ENCODE assay signal across 13 cellular contexts in the genomic region with DNA sequence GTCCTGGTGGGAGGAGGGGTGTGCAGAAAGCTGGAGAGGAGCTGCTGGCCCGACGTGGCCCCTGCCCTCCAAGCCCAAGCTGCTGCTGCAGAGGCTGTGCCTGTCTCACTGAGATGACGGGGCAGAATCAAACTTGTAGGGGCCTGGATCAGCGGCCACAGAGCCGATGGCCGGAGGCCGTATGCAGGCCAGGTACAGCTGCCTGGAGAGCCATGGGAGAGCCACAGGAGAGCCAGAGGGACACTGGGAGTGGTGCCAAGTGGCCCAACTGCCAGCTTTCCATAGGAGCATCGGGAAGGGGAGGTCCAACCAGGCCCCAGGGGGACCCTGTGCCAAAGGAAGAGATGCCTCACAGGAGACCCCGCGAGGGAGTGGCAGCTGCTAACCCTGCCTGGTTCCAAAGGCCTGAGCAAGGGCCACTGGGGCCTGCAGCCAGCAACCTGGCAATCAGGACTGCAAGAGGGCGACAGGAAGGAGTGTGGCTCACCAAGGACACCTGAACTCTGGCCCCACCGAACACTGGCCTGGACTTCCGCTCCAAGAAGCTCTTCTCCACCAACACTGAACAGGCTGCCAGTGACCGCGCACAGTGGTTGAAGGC.
A peak's percentile ranks its signal among the peaks of the same experiment; 100 is the strongest.
DNase-seq lines count a peak whose midpoint lies in the region; ATAC-seq and TF ChIP-seq lines count a peak whose summit lies in the region.
"Had no signal": no experiment of that assay in that cellular context is flagged by ENCODE, and none has a peak within 500 bp of the region (broad histone marks: within the 10 kb centered on the region; RNA-seq: fewer than 3 reads in every experiment).

No MANE protein-coding gene starts in this region.

- no peaks in the 10 kb centered on the region for H3K27me3 Mint-ChIP-seq in CD4-positive, alpha-beta T cell

- H3K36me3 ChIP-seq in right atrium auricular region, result no peaks in the 10 kb centered on the region
- H3K36me3 ChIP-seq: lower lobe of right lung had no signal

- no peaks in the 10 kb centered on the region for H3K9me3 Mint-ChIP-seq in CD4-positive, alpha-beta T cell

- CTCF ChIA-PET in CD4-positive, alpha-beta T cell (lab: Charles Lee), result no interaction called here

- TF ChIP-seq CTCF in CD4-positive, alpha-beta T cell (IDR thresholded peaks at IDR 0.05), result no peak
- no peak for TF ChIP-seq CTCF in right atrium auricular region (IDR thresholded peaks at IDR 0.05)

- no peak for DNase-seq in CD4-positive, alpha-beta T cell
- peak; percentile 34 for DNase-seq in SHP77 treated with DMSO at 0.1 percent for 48 hours (lab: John Stamatoyannopoulos, UW)
- peak; percentile 58 for DNase-seq in right atrium auricular region (ENCODE audit: low spot score)
- DNase-seq in sciatic nerve (ENCODE audit: low spot score), result peak; percentile 60
- DNase-seq in foreskin melanocyte, result no peak
- DNase-seq in NCI-H345 treated with DMSO at 0.1 percent for 48 hours (lab: John Stamatoyannopoulos, UW; ENCODE audit: unreplicated experiment), result no peak
- DNase-seq: lower lobe of right lung; MV-4-11; NCI-H526 treated with DMSO at 0.1 percent for 48 hours; stimulated activated naive CD4-positive, alpha-beta T cell had no signal

- H3K36me3 Mint-ChIP-seq in CD4-positive, alpha-beta T cell (ENCODE audit: low read depth), result no peaks in the 10 kb centered on the region

- no peak overlapping the region for H3K27ac ChIP-seq in CD4-positive, alpha-beta T cell (ENCODE audit: low read depth, low read length)
- peak overlapping the region; percentile 91 to 97 for H3K27ac ChIP-seq in right atrium auricular region
- H3K27ac ChIP-seq: lower lobe of right lung, parathyroid adenoma had no signal

- H3K4me1 Mint-ChIP-seq in CD4-positive, alpha-beta T cell (ENCODE audit: low read depth), result peaks cover 62% of the 10 kb centered on the region

- H3K4me3 Mint-ChIP-seq in CD4-positive, alpha-beta T cell, result no peak overlapping the region

- no peaks in the 10 kb centered on the region for H3K9me3 ChIP-seq in CD4-positive, alpha-beta T cell (ENCODE audit: control insufficient read depth, low read length)
- H3K9me3 ChIP-seq in right atrium auricular region, result no peaks in the 10 kb centered on the region
- H3K9me3 ChIP-seq: lower lobe of right lung had no signal

- H3K27ac Mint-ChIP-seq in CD4-positive, alpha-beta T cell, result peak overlapping the region; percentile 44

- intact Hi-C loops in CD4-positive, alpha-beta T cell (cut with DNase I, micrococcal nuclease), result loop anchor here (5.0 kb wide), 3 partner anchors 38 to 67 kb away; no protein-coding TSS in a partner anchor
- intact Hi-C loops in sciatic nerve (cut with DNase I), result no loop called here

- H3K4me1 ChIP-seq in right atrium auricular region, result peaks cover 0 to 47% of the 10 kb centered on the region in 2 donors
- H3K4me1 ChIP-seq: parathyroid adenoma had no signal

- H3K27me3 ChIP-seq in CD4-positive, alpha-beta T cell (ENCODE audit: control insufficient read depth, insufficient read depth, low read length), result no peaks in the 10 kb centered on the region
- no peaks in the 10 kb centered on the region for H3K27me3 ChIP-seq in right atrium auricular region

- POLR2A ChIA-PET in CD4-positive, alpha-beta T cell (lab: Charles Lee), result no interaction called here

- H3K4me3 ChIP-seq in right atrium auricular region, result no peak overlapping the region
- H3K4me3 ChIP-seq: lower lobe of right lung had no signal

- ATAC-seq in CD4-positive, alpha-beta T cell (ENCODE audit: poor library complexity), result no peak
- ATAC-seq in sciatic nerve (no peak), HG02852 (IDR thresholded peaks at IDR 0.05; ENCODE audit: unreplicated experiment) (no peak), HG03139 (IDR thresholded peaks at IDR 0.05; ENCODE audit: unreplicated experiment) (no peak)
- ATAC-seq: lower lobe of right lung had no signal

Comparison
In these comparisons a context has a peak if more than half of its experiments do, and no peak if none do; other contexts are left out.
1. DNase-seq: peak in SHP77 treated with DMSO at 0.1 percent for 48 hours (single experiment), right atrium auricular region (single experiment) and sciatic nerve (single experiment); none in CD4-positive, alpha-beta T cell (0 of 10), foreskin melanocyte (single experiment) and NCI-H345 treated with DMSO at 0.1 percent for 48 hours (single experiment).